32 cellular contexts compared by ENCODE assay signal in the genomic region with DNA sequence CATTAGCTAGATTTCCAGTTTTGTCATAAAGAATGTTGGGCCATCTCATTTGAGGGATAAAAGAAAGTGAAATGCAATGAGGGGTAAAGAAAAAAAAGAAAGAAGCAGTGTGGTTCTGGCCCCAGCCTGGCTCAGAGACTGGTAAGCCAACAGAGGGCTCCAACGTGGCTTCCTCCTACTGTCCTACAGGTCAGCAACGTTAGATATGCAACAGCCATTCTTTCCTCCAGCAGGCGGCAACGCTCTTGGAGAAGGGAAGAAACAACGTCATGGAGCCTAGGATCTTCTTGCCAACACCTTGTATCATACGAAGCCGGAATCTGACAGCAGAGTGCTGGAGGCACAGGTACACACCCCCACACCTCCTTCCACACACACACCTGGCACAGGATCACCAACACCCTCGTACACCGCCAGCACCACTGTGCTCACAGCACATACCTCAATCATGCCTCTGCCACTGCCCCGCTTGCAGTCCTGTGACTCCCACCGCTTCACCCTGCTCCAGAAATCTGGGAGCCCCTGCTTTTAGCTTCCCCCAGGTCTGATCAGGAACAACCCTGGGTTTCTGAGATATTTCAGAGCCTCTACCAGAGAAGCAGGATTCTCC.
A peak's percentile ranks its signal among the peaks of the same experiment; 100 is the strongest.
DNase-seq lines count a peak whose midpoint lies in the region; ATAC-seq and TF ChIP-seq lines count a peak whose summit lies in the region.
"Had no signal": no experiment of that assay in that cellular context is flagged by ENCODE, and none has a peak within 500 bp of the region (broad histone marks: within the 10 kb centered on the region; RNA-seq: fewer than 3 reads in every experiment).

No MANE protein-coding gene starts in this region.

- H3K27ac ChIP-seq in adipose tissue (ENCODE audit: low read depth, low read length), result peak overlapping the region; percentile 6
- H3K27ac ChIP-seq: coronary artery, parathyroid adenoma, PC-9, spleen, testis had no signal

- H3K36me3 Mint-ChIP-seq in osteocyte (ENCODE audit: unreplicated experiment), result peaks cover 19% of the 10 kb centered on the region
- H3K36me3 Mint-ChIP-seq in activated CD4-positive, alpha-beta T cell treated with anti-CD3 and anti-CD28 coated beads, Interleukin-2, amount 10 ng/mL, durations not matched to agents 24 days and 14 days (ENCODE audit: low read depth), result peaks cover 5% of the 10 kb centered on the region

- no peak overlapping the region for H3K4me3 Mint-ChIP-seq in osteocyte (ENCODE audit: unreplicated experiment)
- no peak overlapping the region for H3K4me3 Mint-ChIP-seq in activated CD4-positive, alpha-beta T cell treated with anti-CD3 and anti-CD28 coated beads, Interleukin-2, amount 10 ng/mL, durations not matched to agents 24 days and 14 days
- H3K4me3 Mint-ChIP-seq: activated CD8-positive, alpha-beta T cell treated with anti-CD3 and anti-CD28 coated beads for 36 hours; activated naive CD4-positive, alpha-beta T cell treated with anti-CD3 and anti-CD28 coated beads, Interleukin-2, amount 10 ng/mL, durations not matched to agents 7 days and 5 days; naive thymus-derived CD8-positive, alpha-beta T cell; T-helper 17 cell had no signal

- no peaks in the 10 kb centered on the region for H3K27me3 Mint-ChIP-seq in osteocyte (ENCODE audit: unreplicated experiment)
- H3K27me3 Mint-ChIP-seq in activated CD4-positive, alpha-beta T cell treated with anti-CD3 and anti-CD28 coated beads, Interleukin-2, amount 10 ng/mL, durations not matched to agents 24 days and 14 days, result no peaks in the 10 kb centered on the region
- H3K27me3 Mint-ChIP-seq: activated CD8-positive, alpha-beta T cell treated with anti-CD3 and anti-CD28 coated beads for 36 hours; activated naive CD4-positive, alpha-beta T cell treated with anti-CD3 and anti-CD28 coated beads, Interleukin-2, amount 10 ng/mL, durations not matched to agents 7 days and 5 days; naive thymus-derived CD8-positive, alpha-beta T cell; T-helper 17 cell had no signal

- intact Hi-C loops in activated CD4-positive, alpha-beta T cell treated with anti-CD3 and anti-CD28 coated beads, Interleukin-2, amount 10 ng/mL, durations not matched to agents 24 days and 14 days (cut with micrococcal nuclease), result no loop called here

- H3K4me1 Mint-ChIP-seq in osteocyte (ENCODE audit: unreplicated experiment), result peaks cover 7% of the 10 kb centered on the region
- H3K4me1 Mint-ChIP-seq in activated CD4-positive, alpha-beta T cell treated with anti-CD3 and anti-CD28 coated beads, Interleukin-2, amount 10 ng/mL, durations not matched to agents 24 days and 14 days, result peaks cover 4% of the 10 kb centered on the region
- H3K4me1 Mint-ChIP-seq: activated naive CD4-positive, alpha-beta T cell treated with anti-CD3 and anti-CD28 coated beads, Interleukin-2, amount 10 ng/mL, durations not matched to agents 7 days and 5 days; T-helper 17 cell had no signal

- WGBS in adipose tissue, 3 donors, result 81 to 90% (median 85%) methylated on average over 11 of the region's 11 CpGs

- H3K9me3 Mint-ChIP-seq in osteocyte (ENCODE audit: unreplicated experiment), result peaks cover 18% of the 10 kb centered on the region
- H3K9me3 Mint-ChIP-seq in activated CD4-positive, alpha-beta T cell treated with anti-CD3 and anti-CD28 coated beads, Interleukin-2, amount 10 ng/mL, durations not matched to agents 24 days and 14 days, result peaks cover 23% of the 10 kb centered on the region

- DNase-seq in NCI-H146 (lab: John Stamatoyannopoulos, UW) (peak; percentile 19), NCI-H146 treated with DMSO at 0.1 percent for 48 hours (lab: John Stamatoyannopoulos, UW; ENCODE audit: unreplicated experiment) (no peak), iPS-NIHi11 (ENCODE audit: low spot score) (peak; percentile 36), osteocyte (ENCODE audit: extremely low spot score, unreplicated experiment) (no peak), T-helper 2 cell (no peak)
- no peak for DNase-seq in activated CD4-positive, alpha-beta T cell treated with anti-CD3 and anti-CD28 coated beads, Interleukin-2, amount 10 ng/mL, durations not matched to agents 24 days and 14 days
- DNase-seq: 8988T; activated CD8-positive, alpha-beta memory T cell treated with anti-CD3 and anti-CD28 coated beads, Interleukin-2, amount 50 U/mL, for 48 hours; activated CD8-positive, alpha-beta T cell treated with anti-CD3 and anti-CD28 coated beads for 36 hours; activated naive CD4-positive, alpha-beta T cell treated with anti-CD3 and anti-CD28 coated beads, Interleukin-2, amount 10 ng/mL, durations not matched to agents 7 days and 5 days; Calu3; DND-41; effector memory CD4-positive, alpha-beta T cell; hypothalamus; KG1; left ventricle myocardium superior; midbrain; MM.1S; naive thymus-derived CD8-positive, alpha-beta T cell; NCI-H2029 treated with DMSO at 0.1 percent for 48 hours; NCI-H526; PC-9; SK-N-SH; spleen; stimulated activated CD4-positive, alpha-beta T cell treated with anti-CD3 and anti-CD28 coated beads, Interleukin-2, amount 100 ng/mL, for 24 hours; stimulated activated naive CD8-positive, alpha-beta T cell treated with anti-CD3 and anti-CD28 coated beads, Interleukin-15, Interleukin-2, amounts not matched to agents 100 U/mL and 50 U/mL, for 24 hours; T-helper 17 cell; testis had no signal

- no peak for TF ChIP-seq CTCF in osteocyte (IDR thresholded peaks at IDR 0.05)

- H3K27ac Mint-ChIP-seq in osteocyte (ENCODE audit: unreplicated experiment), result peak overlapping the region; percentile 82
- H3K27ac Mint-ChIP-seq in activated CD4-positive, alpha-beta T cell treated with anti-CD3 and anti-CD28 coated beads, Interleukin-2, amount 10 ng/mL, durations not matched to agents 24 days and 14 days, result no peak overlapping the region
- H3K27ac Mint-ChIP-seq: activated CD8-positive, alpha-beta T cell treated with anti-CD3 and anti-CD28 coated beads for 36 hours; activated naive CD4-positive, alpha-beta T cell treated with anti-CD3 and anti-CD28 coated beads, Interleukin-2, amount 10 ng/mL, durations not matched to agents 7 days and 5 days; T-helper 17 cell had no signal

- ATAC-seq in activated CD4-positive, CD25-positive, alpha-beta regulatory T cell treated with anti-CD3 and anti-CD28 coated beads, Interleukin-2, amount 50 U/mL, for 24 hours, result no peak
- ATAC-seq: activated CD8-positive, alpha-beta T cell treated with anti-CD3 and anti-CD28 coated beads for 36 hours; naive thymus-derived CD8-positive, alpha-beta T cell; stimulated activated naive CD8-positive, alpha-beta T cell treated with anti-CD3 and anti-CD28 coated beads, Interleukin-15, Interleukin-2, amounts not matched to agents 100 U/mL and 50 U/mL, for 24 hours; T-helper 17 cell had no signal

Comparison
In these comparisons a context has a peak if more than half of its experiments do, and no peak if none do; other contexts are left out.
1. DNase-seq: peak in NCI-H146 (single experiment) and iPS-NIHi11 (single experiment); none in NCI-H146 treated with DMSO at 0.1 percent for 48 hours (single experiment), osteocyte (single experiment), activated CD4-positive, alpha-beta T cell treated with anti-CD3 and anti-CD28 coated beads, Interleukin-2, amount 10 ng/mL, durations not matched to agents 24 days and 14 days (single experiment) and T-helper 2 cell (0 of 5).